In the genomic region with DNA sequence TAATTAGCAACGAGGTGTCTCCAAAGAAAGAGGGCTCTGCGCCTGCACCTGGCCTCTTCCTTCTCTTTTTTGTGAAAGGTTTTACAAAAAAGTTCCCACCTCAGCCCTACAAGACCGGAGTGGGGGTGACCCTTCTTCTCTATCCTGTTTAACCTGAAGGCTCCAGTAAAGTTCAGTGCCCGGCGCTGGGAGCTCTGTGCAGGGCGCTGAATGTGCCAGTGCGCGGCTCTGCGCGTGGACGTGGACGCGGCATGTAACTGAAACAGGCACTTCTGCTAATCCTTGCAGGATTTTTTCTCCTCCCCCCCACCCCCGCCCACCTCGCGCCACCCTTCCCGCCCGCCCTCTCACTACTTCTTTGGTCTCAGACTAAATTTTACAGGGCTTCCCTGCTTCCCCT, we compare ENCODE assay signal across 1 cellular context.
TF ChIP-seq lines count a peak whose summit lies in the region.

No MANE protein-coding gene starts in this region.

TF ChIP-seq in H1, 55 proteins besides CTCF, POLR2A, EP300 and RAD21:
- TF ChIP-seq NANOG (IDR thresholded peaks at IDR 0.05; ENCODE audit: insufficient read depth, low read depth, low read length, poor library complexity, severe bottlenecking) (no peak), KDM4A (IDR thresholded peaks at IDR 0.05; ENCODE audit: low read depth, low read length, severe bottlenecking) (peak; percentile 16)
